In genomic region chr13:52812941-52813340, GRCh38 we compare ENCODE assay signal across 1 cellular context.
TF ChIP-seq lines count a peak whose summit lies in the region.

No MANE protein-coding gene starts in this region.

TF ChIP-seq in GM12878, 131 proteins besides CTCF, POLR2A, EP300 and RAD21 (continued from another document):
- peak; percentile 62; the same call in 1 of the 2 replicates for TF ChIP-seq RELB (IDR thresholded peaks at IDR 0.05; ENCODE audit: low read depth)
- peak; percentile 45; the same call in 1 of the 2 replicates for TF ChIP-seq SPI1 (IDR thresholded peaks at IDR 0.05; ENCODE audit: borderline replicate concordance, insufficient read depth, low read depth, low read length)
- TF ChIP-seq ZBTB4 (CRISPR knock-in tag; IDR thresholded peaks at IDR 0.05) = no peak
- TF ChIP-seq IKZF1 (conservative IDR thresholded peaks at IDR 0.05) = peak; percentile 81
- TF ChIP-seq ATF7 (IDR thresholded peaks at IDR 0.05; ENCODE audit: low read depth) = peak; percentile 61; the same call in 1 of the 2 replicates
- 0 out of 2 replicates have a peak, but pooled peaks have one; percentile 45 for TF ChIP-seq NBN (IDR thresholded peaks at IDR 0.05)
- TF ChIP-seq SMAD1 (IDR thresholded peaks at IDR 0.05; ENCODE audit: low read depth, partially characterized antibody) = peak; percentile 86
- no peak for TF ChIP-seq FOXK2 (IDR thresholded peaks at IDR 0.05)
- TF ChIP-seq GATAD2B (conservative IDR thresholded peaks at IDR 0.05; ENCODE audit: low read depth) = peak; percentile 74
- peak; percentile 48; the same call in 1 of the 2 replicates for TF ChIP-seq ZNF687 (IDR thresholded peaks at IDR 0.05)
- TF ChIP-seq NFIC (IDR thresholded peaks at IDR 0.05; ENCODE audit: low read depth, low read length) = no peak
- TF ChIP-seq ASH2L (IDR thresholded peaks at IDR 0.05; ENCODE audit: borderline replicate concordance, low read depth) = no peak
- TF ChIP-seq MEF2B (IDR thresholded peaks at IDR 0.05; ENCODE audit: partially characterized antibody, poor library complexity, severe bottlenecking) = peak; percentile 97
- peak; percentile 75 for TF ChIP-seq BCL3 (IDR thresholded peaks at IDR 0.05; ENCODE audit: borderline replicate concordance, insufficient read depth, low read depth, low read length, poor library complexity, severe bottlenecking)
- no peak for TF ChIP-seq TARDBP (IDR thresholded peaks at IDR 0.05; ENCODE audit: borderline replicate concordance)
- no peak for TF ChIP-seq SREBF2 (IDR thresholded peaks at IDR 0.05; ENCODE audit: low read length)
- 0 out of 2 replicates have a peak, but pooled peaks have one; percentile 23 for TF ChIP-seq DPF2 (IDR thresholded peaks at IDR 0.05)
- peak; percentile 82 for TF ChIP-seq NR2F1 (conservative IDR thresholded peaks at IDR 0.05)
- TF ChIP-seq IKZF2 (IDR thresholded peaks at IDR 0.05) = peak; percentile 58 to 63; a peak in 2 of 4 replicates
- TF ChIP-seq RUNX3 (IDR thresholded peaks at IDR 0.05; ENCODE audit: low read length) = peak; percentile 11; the same call in 1 of the 2 replicates
- no peak for TF ChIP-seq CHD1 (IDR thresholded peaks at IDR 0.05; ENCODE audit: low read depth, low read length)
- TF ChIP-seq RB1 (IDR thresholded peaks at IDR 0.05; ENCODE audit: borderline replicate concordance) = no peak
TF ChIP-seq in GM12878: peak in this region for 17.
